In genomic region chr5:157640406-157640805, GRCh38 we compare ENCODE assay signal across 12 cellular contexts. TPM values are rescaled to one million over a fixed set of nuclear protein-coding genes. Genes with fewer than 3 reads are reported as not detected.
"Had no signal": no experiment of that assay in that cellular context is flagged by ENCODE, and none has a peak within 500 bp of the region (broad histone marks: within the 10 kb centered on the region; RNA-seq: fewer than 3 reads in every experiment).

No MANE protein-coding gene starts in this region.

- ATAC-seq: HCT116, HepG2 had no signal

- H3K27ac ChIP-seq: GM23248, HL-60 had no signal

- H3K4me1 ChIP-seq: HAP-1 had no signal

- H3K27me3 Mint-ChIP-seq: IgD-negative memory B cell had no signal

- H3K27ac Mint-ChIP-seq: HFFc6 had no signal

- H3K4me3 Mint-ChIP-seq: HFFc6, IgD-negative memory B cell had no signal

- H3K4me3 ChIP-seq: GM23248, HAP-1 had no signal

- H3K9me3 Mint-ChIP-seq: HFFc6, IgD-negative memory B cell had no signal

- H3K36me3 ChIP-seq: HAP-1 had no signal

- DNase-seq: GM23248, GOT3, H7, HFFc6, KG1 had no signal

- H3K9me3 ChIP-seq: HAP-1 had no signal

- H3K9ac ChIP-seq: GM23248 had no signal

- H2AFZ ChIP-seq: GM23248 had no signal

- FAIRE-seq: HepG2 had no signal

RNA-seq across cellular contexts. Expression of gene SOX30, which starts 11.8 kb away (rescaled TPM):
- total RNA-seq: GM23248, H4, HepG2, HT1080 had no signal

RNA-seq across cellular contexts. Expression of gene C5orf52, which starts 30.9 kb away (rescaled TPM):
- total RNA-seq: GM23248, H4, H7, HepG2, HFFc6, HT1080 had no signal
- polyA plus RNA-seq: GM23248, HepG2, IgD-negative memory B cell had no signal
